1 cellular context compared by ENCODE assay signal in the genomic region with DNA sequence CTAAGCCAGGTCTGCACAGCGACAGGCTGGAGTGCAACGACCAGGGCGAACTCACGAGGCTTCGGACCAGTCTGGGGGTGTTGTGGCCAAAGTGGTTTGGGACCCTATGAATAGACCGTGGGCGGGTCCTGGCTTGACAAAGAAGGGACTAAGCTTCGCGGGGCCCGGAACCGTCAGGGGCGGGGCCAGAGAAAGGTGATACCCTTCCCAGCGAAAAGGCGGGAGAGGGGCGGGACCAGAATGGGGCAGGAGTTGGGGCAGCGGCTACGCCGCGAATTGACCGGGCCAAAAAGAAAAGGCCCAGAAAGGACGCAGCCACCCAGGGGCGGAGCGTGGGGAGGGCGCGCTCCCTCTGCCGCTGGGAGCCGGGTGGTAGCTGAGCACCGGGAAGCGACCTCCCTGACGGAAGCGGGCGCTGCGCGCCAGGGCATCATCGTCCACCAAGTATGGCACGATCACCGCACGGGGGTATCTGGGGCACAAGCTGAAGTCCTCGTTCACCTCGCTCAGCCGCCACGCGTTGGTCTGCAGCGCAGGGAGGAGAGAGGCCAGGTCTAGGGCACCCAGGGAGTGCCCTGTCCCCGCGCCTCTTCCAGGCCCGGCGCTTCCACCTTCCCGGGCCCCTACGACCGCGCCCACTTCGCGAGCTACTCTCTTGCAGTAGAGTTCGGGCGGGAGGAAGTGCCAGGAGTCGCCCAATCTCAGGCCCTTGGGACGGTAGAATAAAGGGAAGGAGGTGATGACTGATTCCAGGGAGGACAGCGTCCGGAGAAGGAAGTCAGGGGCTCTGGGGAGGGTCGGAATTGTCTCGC.
TF ChIP-seq lines count a peak whose summit lies in the region.

No MANE protein-coding gene starts in this region.

TF ChIP-seq in GM12878, 131 proteins besides CTCF, POLR2A, EP300 and RAD21 (continued from another document and continues in another):
- TF ChIP-seq, protein P1, sequence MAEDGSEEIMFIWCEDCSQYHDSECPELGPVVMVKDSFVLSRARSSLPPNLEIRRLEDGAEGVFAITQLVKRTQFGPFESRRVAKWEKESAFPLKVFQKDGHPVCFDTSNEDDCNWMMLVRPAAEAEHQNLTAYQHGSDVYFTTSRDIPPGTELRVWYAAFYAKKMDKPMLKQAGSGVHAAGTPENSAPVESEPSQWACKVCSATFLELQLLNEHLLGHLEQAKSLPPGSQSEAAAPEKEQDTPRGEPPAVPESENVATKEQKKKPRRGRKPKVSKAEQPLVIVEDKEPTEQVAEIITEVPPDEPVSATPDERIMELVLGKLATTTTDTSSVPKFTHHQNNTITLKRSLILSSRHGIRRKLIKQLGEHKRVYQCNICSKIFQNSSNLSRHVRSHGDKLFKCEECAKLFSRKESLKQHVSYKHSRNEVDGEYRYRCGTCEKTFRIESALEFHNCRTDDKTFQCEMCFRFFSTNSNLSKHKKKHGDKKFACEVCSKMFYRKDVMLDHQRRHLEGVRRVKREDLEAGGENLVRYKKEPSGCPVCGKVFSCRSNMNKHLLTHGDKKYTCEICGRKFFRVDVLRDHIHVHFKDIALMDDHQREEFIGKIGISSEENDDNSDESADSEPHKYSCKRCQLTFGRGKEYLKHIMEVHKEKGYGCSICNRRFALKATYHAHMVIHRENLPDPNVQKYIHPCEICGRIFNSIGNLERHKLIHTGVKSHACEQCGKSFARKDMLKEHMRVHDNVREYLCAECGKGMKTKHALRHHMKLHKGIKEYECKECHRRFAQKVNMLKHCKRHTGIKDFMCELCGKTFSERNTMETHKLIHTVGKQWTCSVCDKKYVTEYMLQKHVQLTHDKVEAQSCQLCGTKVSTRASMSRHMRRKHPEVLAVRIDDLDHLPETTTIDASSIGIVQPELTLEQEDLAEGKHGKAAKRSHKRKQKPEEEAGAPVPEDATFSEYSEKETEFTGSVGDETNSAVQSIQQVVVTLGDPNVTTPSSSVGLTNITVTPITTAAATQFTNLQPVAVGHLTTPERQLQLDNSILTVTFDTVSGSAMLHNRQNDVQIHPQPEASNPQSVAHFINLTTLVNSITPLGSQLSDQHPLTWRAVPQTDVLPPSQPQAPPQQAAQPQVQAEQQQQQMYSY (CRISPR knock-in tag; IDR thresholded peaks at IDR 0.05) = no peak
- TF ChIP-seq SMC3 (IDR thresholded peaks at IDR 0.05; ENCODE audit: borderline replicate concordance, low read length) (peak; percentile 10; the same call in 1 of the 2 replicates), EED (IDR thresholded peaks at IDR 0.05; ENCODE audit: low read depth) (no peak), SIX5 (IDR thresholded peaks at IDR 0.05; ENCODE audit: low read depth, low read length, severe bottlenecking) (no peak), TARDBP (IDR thresholded peaks at IDR 0.05; ENCODE audit: borderline replicate concordance) (no peak), SIN3A (IDR thresholded peaks at IDR 0.05; ENCODE audit: low read depth, low read length) (0 out of 2 replicates have a peak, but pooled peaks have one; percentile 58), CBX5 (IDR thresholded peaks at IDR 0.05; ENCODE audit: low read depth) (no peak), FOXM1 (IDR thresholded peaks at IDR 0.05; ENCODE audit: low read depth, low read length) (no peak), ZNF24 (IDR thresholded peaks at IDR 0.05) (no peak), PKNOX1 (IDR thresholded peaks at IDR 0.05) (no peak), RBBP5 (conservative IDR thresholded peaks at IDR 0.05) (no peak), RUNX3 (IDR thresholded peaks at IDR 0.05; ENCODE audit: low read length) (no peak), TAF1 (IDR thresholded peaks at IDR 0.05; ENCODE audit: borderline replicate concordance, low read depth, low read length) (no peak), E2F4 (IDR thresholded peaks at IDR 0.05; ENCODE audit: low read depth, low read length) (no peak), ATF7 (IDR thresholded peaks at IDR 0.05; ENCODE audit: low read depth) (no peak), BRCA1 (IDR thresholded peaks at IDR 0.05; ENCODE audit: low read depth, low read length) (no peak), NFIC (IDR thresholded peaks at IDR 0.05; ENCODE audit: low read depth, low read length) (no peak), PAX8 (IDR thresholded peaks at IDR 0.05) (no peak), LARP7 (IDR thresholded peaks at IDR 0.05) (peak; percentile 16; the same call in 1 of the 2 replicates), EGR1 (IDR thresholded peaks at IDR 0.05; ENCODE audit: borderline replicate concordance in 1 of 2, low read depth in 2 of 2, low read length in 2 of 2) (no peak), SUPT20H (IDR thresholded peaks at IDR 0.05; ENCODE audit: borderline replicate concordance, control insufficient read depth, low read depth, low read length) (no peak), MTA2 (IDR thresholded peaks at IDR 0.05; ENCODE audit: low read depth) (no peak), IRF3 (IDR thresholded peaks at IDR 0.05) (no peak), SRF (IDR thresholded peaks at IDR 0.05; ENCODE audit: low read depth in 2 of 2, low read length in 2 of 2) (no peak), BACH1 (IDR thresholded peaks at IDR 0.05; ENCODE audit: borderline replicate concordance) (no peak), KLF5 (IDR thresholded peaks at IDR 0.05; ENCODE audit: partially characterized antibody) (no peak), ZNF274 (IDR thresholded peaks at IDR 0.05; ENCODE audit: insufficient read depth, insufficient read length) (no peak), PML (IDR thresholded peaks at IDR 0.05; ENCODE audit: low read length) (no peak), MYC (IDR thresholded peaks at IDR 0.05; ENCODE audit: insufficient read depth, insufficient read length, insufficient replicate concordance, low read length, severe bottlenecking) (peak; percentile 40), DPF2 (IDR thresholded peaks at IDR 0.05) (0 out of 2 replicates have a peak, but pooled peaks have one; percentile 23), KAT2A (conservative IDR thresholded peaks at IDR 0.05; ENCODE audit: control insufficient read depth, low read depth, low read length) (no peak), IKZF2 (IDR thresholded peaks at IDR 0.05) (peak in 1 of 2 experiments; percentile 14; a peak in 1 of 4 replicates), BHLHE40 (IDR thresholded peaks at IDR 0.05; ENCODE audit: borderline replicate concordance in 1 of 2, low read depth in 2 of 2, low read length in 1 of 2) (peak in 1 of 2 experiments; percentile 51; a peak in 1 of 4 replicates), SPI1 (IDR thresholded peaks at IDR 0.05; ENCODE audit: borderline replicate concordance, insufficient read depth, low read depth, low read length) (0 out of 2 replicates have a peak, but pooled peaks have one; percentile 33), POLR2AphosphoS5 (IDR thresholded peaks at IDR 0.05; ENCODE audit: low read length) (no peak), PAX5 (IDR thresholded peaks at IDR 0.05; ENCODE audit: borderline replicate concordance, low read depth, low read length) (no peak), HDGF (IDR thresholded peaks at IDR 0.05) (no peak), MEF2A (IDR thresholded peaks at IDR 0.05; ENCODE audit: insufficient read depth, low read depth, low read length) (no peak), ZBED1 (IDR thresholded peaks at IDR 0.05; ENCODE audit: borderline replicate concordance) (no peak), BCLAF1 (IDR thresholded peaks at IDR 0.05) (no peak), NR2C2 (IDR thresholded peaks at IDR 0.05; ENCODE audit: borderline replicate concordance, control insufficient read depth, insufficient read length, low read depth) (no peak), NR2F1 (conservative IDR thresholded peaks at IDR 0.05) (0 out of 2 replicates have a peak, but pooled peaks have one; percentile 51), TCF12 (IDR thresholded peaks at IDR 0.05; ENCODE audit: low read depth, low read length) (no peak)
- TF ChIP-seq, protein P2, sequence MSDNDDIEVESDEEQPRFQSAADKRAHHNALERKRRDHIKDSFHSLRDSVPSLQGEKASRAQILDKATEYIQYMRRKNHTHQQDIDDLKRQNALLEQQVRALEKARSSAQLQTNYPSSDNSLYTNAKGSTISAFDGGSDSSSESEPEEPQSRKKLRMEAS (IDR thresholded peaks at IDR 0.05; ENCODE audit: low read depth, low read length) = no peak
- TF ChIP-seq, protein P3, sequence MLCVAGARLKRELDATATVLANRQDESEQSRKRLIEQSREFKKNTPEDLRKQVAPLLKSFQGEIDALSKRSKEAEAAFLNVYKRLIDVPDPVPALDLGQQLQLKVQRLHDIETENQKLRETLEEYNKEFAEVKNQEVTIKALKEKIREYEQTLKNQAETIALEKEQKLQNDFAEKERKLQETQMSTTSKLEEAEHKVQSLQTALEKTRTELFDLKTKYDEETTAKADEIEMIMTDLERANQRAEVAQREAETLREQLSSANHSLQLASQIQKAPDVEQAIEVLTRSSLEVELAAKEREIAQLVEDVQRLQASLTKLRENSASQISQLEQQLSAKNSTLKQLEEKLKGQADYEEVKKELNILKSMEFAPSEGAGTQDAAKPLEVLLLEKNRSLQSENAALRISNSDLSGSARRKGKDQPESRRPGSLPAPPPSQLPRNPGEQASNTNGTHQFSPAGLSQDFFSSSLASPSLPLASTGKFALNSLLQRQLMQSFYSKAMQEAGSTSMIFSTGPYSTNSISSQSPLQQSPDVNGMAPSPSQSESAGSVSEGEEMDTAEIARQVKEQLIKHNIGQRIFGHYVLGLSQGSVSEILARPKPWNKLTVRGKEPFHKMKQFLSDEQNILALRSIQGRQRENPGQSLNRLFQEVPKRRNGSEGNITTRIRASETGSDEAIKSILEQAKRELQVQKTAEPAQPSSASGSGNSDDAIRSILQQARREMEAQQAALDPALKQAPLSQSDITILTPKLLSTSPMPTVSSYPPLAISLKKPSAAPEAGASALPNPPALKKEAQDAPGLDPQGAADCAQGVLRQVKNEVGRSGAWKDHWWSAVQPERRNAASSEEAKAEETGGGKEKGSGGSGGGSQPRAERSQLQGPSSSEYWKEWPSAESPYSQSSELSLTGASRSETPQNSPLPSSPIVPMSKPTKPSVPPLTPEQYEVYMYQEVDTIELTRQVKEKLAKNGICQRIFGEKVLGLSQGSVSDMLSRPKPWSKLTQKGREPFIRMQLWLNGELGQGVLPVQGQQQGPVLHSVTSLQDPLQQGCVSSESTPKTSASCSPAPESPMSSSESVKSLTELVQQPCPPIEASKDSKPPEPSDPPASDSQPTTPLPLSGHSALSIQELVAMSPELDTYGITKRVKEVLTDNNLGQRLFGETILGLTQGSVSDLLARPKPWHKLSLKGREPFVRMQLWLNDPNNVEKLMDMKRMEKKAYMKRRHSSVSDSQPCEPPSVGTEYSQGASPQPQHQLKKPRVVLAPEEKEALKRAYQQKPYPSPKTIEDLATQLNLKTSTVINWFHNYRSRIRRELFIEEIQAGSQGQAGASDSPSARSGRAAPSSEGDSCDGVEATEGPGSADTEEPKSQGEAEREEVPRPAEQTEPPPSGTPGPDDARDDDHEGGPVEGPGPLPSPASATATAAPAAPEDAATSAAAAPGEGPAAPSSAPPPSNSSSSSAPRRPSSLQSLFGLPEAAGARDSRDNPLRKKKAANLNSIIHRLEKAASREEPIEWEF (IDR thresholded peaks at IDR 0.05; ENCODE audit: insufficient replicate concordance, low read depth, low read length) = no peak
- TF ChIP-seq, protein P4, sequence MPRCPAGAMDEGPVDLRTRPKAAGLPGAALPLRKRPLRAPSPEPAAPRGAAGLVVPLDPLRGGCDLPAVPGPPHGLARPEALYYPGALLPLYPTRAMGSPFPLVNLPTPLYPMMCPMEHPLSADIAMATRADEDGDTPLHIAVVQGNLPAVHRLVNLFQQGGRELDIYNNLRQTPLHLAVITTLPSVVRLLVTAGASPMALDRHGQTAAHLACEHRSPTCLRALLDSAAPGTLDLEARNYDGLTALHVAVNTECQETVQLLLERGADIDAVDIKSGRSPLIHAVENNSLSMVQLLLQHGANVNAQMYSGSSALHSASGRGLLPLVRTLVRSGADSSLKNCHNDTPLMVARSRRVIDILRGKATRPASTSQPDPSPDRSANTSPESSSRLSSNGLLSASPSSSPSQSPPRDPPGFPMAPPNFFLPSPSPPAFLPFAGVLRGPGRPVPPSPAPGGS (IDR thresholded peaks at IDR 0.05; ENCODE audit: borderline replicate concordance, insufficient read depth, low read depth, low read length, poor library complexity, severe bottlenecking) = no peak
